1 cellular context compared by ENCODE assay signal in genomic region chr17:48574523-48575065, GRCh38.
TF ChIP-seq lines count a peak whose summit lies in the region.

No MANE protein-coding gene starts in this region.

TF ChIP-seq in GM23338, 12 proteins besides CTCF, POLR2A, EP300 and RAD21 (continued from another document):
- TF ChIP-seq ZNF462 (CRISPR knock-in tag; IDR thresholded peaks at IDR 0.05) (no peak), NANOG (IDR thresholded peaks at IDR 0.05; ENCODE audit: borderline replicate concordance) (no peak), EZH2 (IDR thresholded peaks at IDR 0.05; ENCODE audit: low read depth, unreplicated experiment) (no peak), JUNB (IDR thresholded peaks at IDR 0.05; ENCODE audit: unreplicated experiment) (no peak), ZNF331 (CRISPR knock-in tag; IDR thresholded peaks at IDR 0.05; ENCODE audit: low read depth) (no peak)
